In genomic region chr1:154938604-154939399, GRCh38 we compare ENCODE assay signal across 9 cellular contexts. TPM values are rescaled to one million over a fixed set of nuclear protein-coding genes. Genes with fewer than 3 reads are reported as not detected.
DNase-seq lines count a peak whose midpoint lies in the region; ATAC-seq and TF ChIP-seq lines count a peak whose summit lies in the region.
"Had no signal": no experiment of that assay in that cellular context is flagged by ENCODE, and none has a peak within 500 bp of the region (broad histone marks: within the 10 kb centered on the region; RNA-seq: fewer than 3 reads in every experiment).

No MANE protein-coding gene starts in this region.

- peak overlapping the region; percentile 89; the same call in 1 of the 2 replicates for H3K4me2 ChIP-seq in OCI-LY1 (ENCODE audit: low read length)

- peak overlapping the region; percentile 72 to 100 (median 99) for H3K27ac Mint-ChIP-seq in CD4-positive, CD25-positive, alpha-beta regulatory T cell

- peak overlapping the region; percentile 71 to 98 (median 86) for H3K4me3 Mint-ChIP-seq in CD4-positive, CD25-positive, alpha-beta regulatory T cell

- H3K9ac ChIP-seq in OCI-LY1 (ENCODE audit: low read length): no peak overlapping the region; the same call in 1 of the 2 replicates

- H3K27me3 ChIP-seq in CD4-positive, CD25-positive, alpha-beta regulatory T cell (ENCODE audit: control insufficient read depth, insufficient read depth, low read length): no peaks in the 10 kb centered on the region
- H3K27me3 ChIP-seq in OCI-LY1 (ENCODE audit: insufficient read depth, low read length) (no peaks in the 10 kb centered on the region), dorsolateral prefrontal cortex (no peaks in the 10 kb centered on the region), ovary (no peaks in the 10 kb centered on the region)

- 93 to 94% (median 93%) methylated on average over 7 of the region's 7 CpGs for WGBS in ovary, 3 donors

- no peak for TF ChIP-seq EP300 in ovary (IDR thresholded peaks at IDR 0.05)

- no peaks in the 10 kb centered on the region for H3K9me3 ChIP-seq in CD4-positive, CD25-positive, alpha-beta regulatory T cell (ENCODE audit: control insufficient read depth in 2 of 2, low read length in 2 of 2)
- H3K9me3 ChIP-seq in OCI-LY1 (ENCODE audit: low read length): no peaks in the 10 kb centered on the region
- H3K9me3 ChIP-seq in ovary: no peaks in the 10 kb centered on the region
- H3K9me3 ChIP-seq: HAP-1 had no signal

- no peaks in the 10 kb centered on the region for H3K27me3 Mint-ChIP-seq in CD4-positive, CD25-positive, alpha-beta regulatory T cell

- H3K27ac ChIP-seq in CD4-positive, CD25-positive, alpha-beta regulatory T cell (ENCODE audit: insufficient read depth, low read length, poor library complexity, severe bottlenecking): peak overlapping the region; percentile 99
- peak overlapping the region; percentile 93 for H3K27ac ChIP-seq in OCI-LY1 (ENCODE audit: low read depth, low read length, poor library complexity, severe bottlenecking)
- H3K27ac ChIP-seq in dorsolateral prefrontal cortex: peak overlapping the region in 56 of 59 donors; percentile 74 to 100 (median 99)
- peak overlapping the region; percentile 94 to 95 for H3K27ac ChIP-seq in ovary

- TF ChIP-seq CTCF in OCI-LY1 (IDR thresholded peaks at IDR 0.05; ENCODE audit: low read length): no peak
- no peak for TF ChIP-seq CTCF in dorsolateral prefrontal cortex (IDR thresholded peaks at IDR 0.05 in 54 of 56, conservative IDR thresholded peaks at IDR 0.05 in 2 of 56; ENCODE audit: low read depth in 1 of 56, partially characterized antibody in 56 of 56)
- TF ChIP-seq CTCF in ovary (IDR thresholded peaks at IDR 0.05): no peak

- H3F3A ChIP-seq in OCI-LY1 (ENCODE audit: insufficient read depth, low read length): no peaks in the 10 kb centered on the region; the same call in 1 of the 2 replicates

- no peaks in the 10 kb centered on the region for H4K20me1 ChIP-seq in OCI-LY1 (ENCODE audit: insufficient read depth, low read length)

- H3K36me3 ChIP-seq in CD4-positive, CD25-positive, alpha-beta regulatory T cell (ENCODE audit: control insufficient read depth, insufficient read depth, low read length): no peaks in the 10 kb centered on the region
- H3K36me3 ChIP-seq in OCI-LY1 (ENCODE audit: insufficient read depth, low read length) (no peaks in the 10 kb centered on the region), ovary (no peaks in the 10 kb centered on the region)
- H3K36me3 ChIP-seq: HAP-1 had no signal

- no peak overlapping the region for H2AFZ ChIP-seq in OCI-LY1 (ENCODE audit: low read length)

- TF ChIP-seq POLR2A in ovary (IDR thresholded peaks at IDR 0.05): no peak

- H3K36me3 Mint-ChIP-seq in CD4-positive, CD25-positive, alpha-beta regulatory T cell: no peaks in the 10 kb centered on the region

- no peak for DNase-seq in CD4-positive, CD25-positive, alpha-beta regulatory T cell
- DNase-seq in dorsolateral prefrontal cortex (no peak), ovary (no peak), NCI-H82 (lab: John Stamatoyannopoulos, UW) (no peak), SW480 (ENCODE audit: low spot score) (no peak), DMS114 treated with DMSO at 0.1 percent for 48 hours (lab: John Stamatoyannopoulos, UW; ENCODE audit: unreplicated experiment) (no peak)

- H3K9me3 Mint-ChIP-seq in CD4-positive, CD25-positive, alpha-beta regulatory T cell: peaks cover 0 to 3% (median 0%) of the 10 kb centered on the region in 7 donors

- H3K4me3 ChIP-seq in CD4-positive, CD25-positive, alpha-beta regulatory T cell (ENCODE audit: low read depth, low read length): no peak overlapping the region
- H3K4me3 ChIP-seq in OCI-LY1 (ENCODE audit: low read depth, low read length, poor library complexity, severe bottlenecking) (no peak overlapping the region), dorsolateral prefrontal cortex (no peak overlapping the region), ovary (no peak overlapping the region)
- H3K4me3 ChIP-seq: HAP-1 had no signal

- H3K9me2 ChIP-seq in OCI-LY1 (ENCODE audit: low read depth, low read length): no peaks in the 10 kb centered on the region

- peaks cover 14 to 86% (median 52%) of the 10 kb centered on the region in 4 donors for H3K4me1 Mint-ChIP-seq in CD4-positive, CD25-positive, alpha-beta regulatory T cell

- no peaks in the 10 kb centered on the region; the same call in 1 of the 2 replicates for H3K79me2 ChIP-seq in OCI-LY1 (ENCODE audit: insufficient read depth, low read length)

- no peak for ATAC-seq in CD4-positive, CD25-positive, alpha-beta regulatory T cell (ENCODE audit: low read depth in 2 of 2)
- no peak for ATAC-seq in HG02870 (IDR thresholded peaks at IDR 0.05; ENCODE audit: unreplicated experiment)

- intact Hi-C loops in dorsolateral prefrontal cortex (cut with DNase I): loop anchor here (5.0 kb wide), 3 partner anchors 67 to 312 kb away; partner anchors contain the start of gene KCNN3 (in 1 of the 2)
- intact Hi-C loops in ovary (cut with DNase I): no loop called here

- H3K4me1 ChIP-seq in CD4-positive, CD25-positive, alpha-beta regulatory T cell (ENCODE audit: control insufficient read depth, insufficient read depth, low read length, poor library complexity, severe bottlenecking): peaks cover 68% of the 10 kb centered on the region
- H3K4me1 ChIP-seq in OCI-LY1 (ENCODE audit: insufficient read depth, low read length, severe bottlenecking): peaks cover 73% of the 10 kb centered on the region
- H3K4me1 ChIP-seq in ovary (ENCODE audit: insufficient read depth): peaks cover 24% of the 10 kb centered on the region

RNA-seq across cellular contexts. Expression of gene PMVK, which starts 2.3 kb away (rescaled TPM):
- 19.1 TPM for total RNA-seq in CD4-positive, CD25-positive, alpha-beta regulatory T cell
- 10 to 100 TPM; 49.3 to 76.9 (median 65.5) TPM for polyA plus RNA-seq in CD4-positive, CD25-positive, alpha-beta regulatory T cell
- total RNA-seq in dorsolateral prefrontal cortex (10 to 100 TPM; 28.0 to 64.2 (median 44.6) TPM), ovary (10 to 100 TPM in 6 of 7 donors, 1 to 10 TPM in 1; 8.6 to 50.7 (median 35.3) TPM)
- polyA plus RNA-seq in ovary: 10 to 100 TPM; 21.4 to 30.6 TPM

RNA-seq across cellular contexts. Expression of gene PBXIP1, which starts 17.1 kb away (rescaled TPM):
- 774 TPM for total RNA-seq in CD4-positive, CD25-positive, alpha-beta regulatory T cell
- 100 to 1,000 TPM; 349 to 464 (median 399) TPM for polyA plus RNA-seq in CD4-positive, CD25-positive, alpha-beta regulatory T cell
- total RNA-seq in dorsolateral prefrontal cortex: 100 to 1,000 TPM in 54 of 120 experiments, 10 to 100 TPM in 66; 40.2 to 244 (median 96.9) TPM
- total RNA-seq in ovary: 100 to 1,000 TPM in 6 of 7 donors, 10 to 100 TPM in 1; 78.7 to 170 (median 120) TPM
- polyA plus RNA-seq in ovary: 100 to 1,000 TPM; 105 to 151 TPM

RNA-seq across cellular contexts. Expression of gene PYGO2, which starts 22.8 kb away (rescaled TPM):
- total RNA-seq in CD4-positive, CD25-positive, alpha-beta regulatory T cell: 41.9 TPM
- 10 to 100 TPM; 30.2 to 47.3 (median 46.9) TPM for polyA plus RNA-seq in CD4-positive, CD25-positive, alpha-beta regulatory T cell
- 10 to 100 TPM; 26.9 to 46.0 (median 33.8) TPM for total RNA-seq in dorsolateral prefrontal cortex
- total RNA-seq in ovary: 10 to 100 TPM; 17.2 to 53.0 (median 42.5) TPM
- polyA plus RNA-seq in ovary: 10 to 100 TPM; 25.0 to 28.8 TPM

RNA-seq across cellular contexts. Expression of gene SHC1, which starts 31.7 kb away (rescaled TPM):
- 71.3 TPM for total RNA-seq in CD4-positive, CD25-positive, alpha-beta regulatory T cell
- 10 to 100 TPM; 27.0 to 40.3 (median 30.3) TPM for polyA plus RNA-seq in CD4-positive, CD25-positive, alpha-beta regulatory T cell
- total RNA-seq in dorsolateral prefrontal cortex (10 to 100 TPM; 19.6 to 84.4 (median 32.6) TPM), ovary (100 to 1,000 TPM in 1 of 7 donors, 10 to 100 TPM in 6; 36.8 to 183 (median 80.0) TPM)
- 100 to 1,000 TPM in 1 of 2 donors, 10 to 100 TPM in 1; 56.8 to 161 TPM for polyA plus RNA-seq in ovary

RNA-seq across cellular contexts. Expression of gene CKS1B, which starts 35.7 kb away (rescaled TPM):
- total RNA-seq in CD4-positive, CD25-positive, alpha-beta regulatory T cell: 8.5 TPM
- polyA plus RNA-seq in CD4-positive, CD25-positive, alpha-beta regulatory T cell: 10 to 100 TPM; 51.3 to 60.0 (median 56.4) TPM
- total RNA-seq in dorsolateral prefrontal cortex (10 to 100 TPM in 89 of 120 experiments, 1 to 10 TPM in 31; 4.1 to 21.6 (median 11.6) TPM), ovary (10 to 100 TPM; 12.2 to 29.9 (median 24.8) TPM)
- 10 to 100 TPM; 41.7 to 55.8 TPM for polyA plus RNA-seq in ovary

Comparison
In these comparisons a context has a peak if more than half of its experiments do, and no peak if none do; other contexts are left out.
1. intact Hi-C loops: an anchor here in dorsolateral prefrontal cortex (5.0 kb wide); none called in ovary.